Comparison of ENCODE assay signal across 1 cellular context in the genomic region with DNA sequence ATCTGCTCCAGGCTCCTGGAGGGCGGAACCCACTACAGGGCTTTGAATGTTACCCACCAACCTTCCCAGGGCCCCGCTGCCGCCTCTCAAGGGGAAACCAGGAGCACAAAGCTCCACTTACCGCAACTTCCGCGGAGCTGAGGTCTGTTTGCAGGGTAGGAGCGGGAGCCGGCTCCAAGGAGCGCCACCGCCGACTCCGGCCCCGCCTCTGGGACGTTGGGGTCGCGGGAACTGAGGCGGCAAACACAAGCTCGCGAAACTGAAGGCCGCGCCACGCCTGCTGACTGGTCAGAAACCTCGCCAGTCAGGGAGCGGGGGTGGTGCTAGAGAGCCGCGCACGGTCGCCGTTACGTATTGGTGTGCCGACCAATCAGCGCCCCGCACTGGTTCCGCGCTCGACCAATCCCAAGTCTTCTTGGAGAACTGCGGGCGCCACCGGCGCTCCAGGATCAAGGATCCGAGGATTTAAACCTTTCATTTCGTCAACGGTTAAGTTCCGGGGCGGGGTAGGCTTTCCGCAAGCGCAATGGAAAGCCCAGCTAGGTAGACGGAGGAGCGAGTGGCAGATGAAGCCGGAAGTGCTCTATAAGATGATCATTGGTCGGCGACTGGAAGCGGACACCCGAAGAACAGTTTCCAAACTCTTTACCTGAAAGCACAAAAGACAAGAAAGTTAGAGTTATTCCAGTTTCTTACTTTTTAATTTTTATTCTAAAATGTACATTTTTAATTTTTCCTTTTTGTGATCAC.
TF ChIP-seq lines count a peak whose summit lies in the region.

Gene STIL (minus strand): TSS at position 233 of the 750 bp plus-strand sequence. CDS start 3,828 bp downstream, outside the sequence.

TF ChIP-seq in GM23338, 12 proteins besides CTCF, POLR2A, EP300 and RAD21:
- peak; percentile 90 for TF ChIP-seq CREB1 (CRISPR knock-in tag; IDR thresholded peaks at IDR 0.05; ENCODE audit: low read depth)
- TF ChIP-seq EZH2 (IDR thresholded peaks at IDR 0.05; ENCODE audit: low read depth, unreplicated experiment) = no peak
- peak; percentile 92 for TF ChIP-seq POLR2AphosphoS5 (IDR thresholded peaks at IDR 0.05; ENCODE audit: low read depth)
- TF ChIP-seq NANOG (IDR thresholded peaks at IDR 0.05; ENCODE audit: borderline replicate concordance) = peak; percentile 41; the same call in 1 of the 2 replicates
